10 cellular contexts compared by ENCODE assay signal in the genomic region with DNA sequence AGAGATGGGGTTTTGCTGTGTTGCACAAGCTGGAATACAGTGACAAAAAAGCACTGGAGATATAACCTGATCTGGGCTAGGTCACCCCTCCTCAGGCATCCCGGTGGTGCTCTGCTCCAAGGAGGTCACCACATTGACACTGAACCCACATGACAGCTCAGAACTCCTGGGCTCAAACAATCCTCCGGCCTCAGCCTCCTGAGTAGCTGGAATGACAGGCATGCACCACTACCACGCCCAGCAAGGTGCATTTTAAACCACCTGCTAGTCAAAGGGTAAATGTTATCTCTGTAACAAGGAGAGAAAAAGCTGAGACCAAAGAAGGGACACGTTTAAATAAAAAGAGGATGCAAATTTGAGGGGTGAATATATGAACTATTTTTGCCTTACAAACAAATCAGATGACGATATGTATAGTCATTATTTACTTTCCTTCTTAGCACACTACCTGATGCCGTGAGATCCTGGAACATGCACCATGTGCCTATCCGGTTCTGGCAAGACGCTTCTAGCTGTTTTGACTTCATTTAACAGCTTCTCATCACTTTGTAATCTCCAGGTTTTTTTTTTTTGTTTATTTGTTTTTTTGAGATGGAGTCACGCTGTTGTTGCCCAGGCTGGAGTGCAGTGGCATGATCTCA.
DNase-seq lines count a peak whose midpoint lies in the region; ATAC-seq, FAIRE-seq and TF ChIP-seq lines count a peak whose summit lies in the region.
"Had no signal": no experiment of that assay in that cellular context is flagged by ENCODE, and none has a peak within 500 bp of the region (broad histone marks: within the 10 kb centered on the region; RNA-seq: fewer than 3 reads in every experiment).

No MANE protein-coding gene starts in this region.

- no peak for TF ChIP-seq EP300 in H1 (IDR thresholded peaks at IDR 0.05; ENCODE audit: borderline replicate concordance in 1 of 2, low read depth in 2 of 2, low read length in 2 of 2)

- H3K4me2 ChIP-seq in H1 (ENCODE audit: insufficient read depth in 1 of 2, low read depth in 2 of 2, low read length in 2 of 2) = no peak overlapping the region
- no peak overlapping the region for H3K4me2 ChIP-seq in hepatocyte

- no peak overlapping the region for H3K23ac ChIP-seq in H1 (ENCODE audit: insufficient read length)

- no peaks in the 10 kb centered on the region for H3K23me2 ChIP-seq in H1 (ENCODE audit: low read depth, low read length)

- H3K79me1 ChIP-seq in H1 (ENCODE audit: low read depth, low read length) = no peaks in the 10 kb centered on the region

- H3K14ac ChIP-seq in H1 (ENCODE audit: insufficient read length) = no peak overlapping the region

- no peaks in the 10 kb centered on the region for H3K9me2 ChIP-seq in hepatocyte (replicated peaks; ENCODE audit: insufficient read depth)

- H2BK12ac ChIP-seq in H1 (ENCODE audit: low read depth, low read length) = no peak overlapping the region

- CTCF ChIA-PET in H1 (lab: Charles Lee; ENCODE audit: partially characterized antibody) = interaction anchor here (0.6 to 11.9 kb wide), 30 partner anchors 12 to 363 kb away, joined by 3 to 173 read pairs (median 3); no protein-coding TSS in a partner anchor

- H3K4ac ChIP-seq in H1 (replicated peaks; ENCODE audit: insufficient read length, low read depth, low read length) = no peak overlapping the region

- H2BK15ac ChIP-seq in H1 (ENCODE audit: low read length) = no peak overlapping the region

- H3K36me3 ChIP-seq in H1 (ENCODE audit: control insufficient read depth in 2 of 4, insufficient read depth in 4 of 4, low read length in 3 of 4) (no peaks in the 10 kb centered on the region), hepatocyte (replicated peaks; ENCODE audit: insufficient read depth, low read depth) (no peaks in the 10 kb centered on the region), aorta (ENCODE audit: control insufficient read depth in 1 of 2, insufficient read depth in 2 of 2, low read length in 1 of 2) (peaks cover 0 to 1% of the 10 kb centered on the region in 2 donors)

- peaks cover 0 to 5% (median 0%) of the 10 kb centered on the region in 4 experiments; a peak in 3 of 7 replicates for H3K4me1 ChIP-seq in H1 (replicated peaks in 1 of 4; ENCODE audit: control insufficient read depth in 3 of 4, insufficient read depth in 4 of 4, low read length in 3 of 4)
- H3K4me1 ChIP-seq in hepatocyte (ENCODE audit: insufficient read depth) = no peaks in the 10 kb centered on the region
- no peaks in the 10 kb centered on the region for H3K4me1 ChIP-seq in aorta (ENCODE audit: control insufficient read depth in 1 of 2, insufficient read depth in 2 of 2, low read length in 2 of 2)

- H3K56ac ChIP-seq in H1 (replicated peaks; ENCODE audit: insufficient read length, low read depth, low read length) = no peak overlapping the region

- H4K20me1 ChIP-seq in H1 (replicated peaks in 1 of 2; ENCODE audit: control insufficient read depth in 1 of 2, insufficient read depth in 2 of 2, low read length in 2 of 2) (peaks cover 2% of the 10 kb centered on the region in 2 experiments), hepatocyte (ENCODE audit: insufficient read depth, poor library complexity, severe bottlenecking) (no peaks in the 10 kb centered on the region)

- H4K91ac ChIP-seq in H1 (replicated peaks; ENCODE audit: insufficient read length, low read length) = no peak overlapping the region

- no peak overlapping the region for H2BK5ac ChIP-seq in H1 (ENCODE audit: low read depth, low read length)

- no peak overlapping the region for H4K8ac ChIP-seq in H1 (ENCODE audit: extremely low read depth, insufficient read depth, low read length)

- H3K4me3 ChIP-seq in H1 (ENCODE audit: extremely low read depth in 1 of 4, insufficient read depth in 2 of 4, low read depth in 3 of 4, low read length in 4 of 4) (no peak overlapping the region), hepatocyte (no peak overlapping the region), aorta (ENCODE audit: low read length in 2 of 2) (no peak overlapping the region)

- no peak overlapping the region for H2AFZ ChIP-seq in H1 (ENCODE audit: low read length)
- no peak overlapping the region for H2AFZ ChIP-seq in hepatocyte

- 78% methylated on average over 9 of the region's 9 CpGs; no CpG with 5 or more reads in 1 of the 2 experiments for WGBS in H1 (ENCODE audit: extremely low coverage in 1 of 2, insufficient coverage in 1 of 2, insufficient read length in 1 of 2, insufficient replicate concordance in 2 of 2, low coverage in 1 of 2, low lambda C conversion rate in 2 of 2, missing lambda C conversion rate in 1 of 2), 2 experiments
- 75% methylated on average over 9 of the region's 9 CpGs for WGBS in hepatocyte (ENCODE audit: low lambda C conversion rate, missing lambda C conversion rate)
- 82 to 84% methylated on average over 9 of the region's 9 CpGs for WGBS in aorta, 2 donors

- intact Hi-C loops in aorta (cut with DNase I) = loop anchor here (5.0 kb wide), 2 partner anchors 267 to 363 kb away; no protein-coding TSS in a partner anchor

- no peak for DNase-seq in GM12892 (ENCODE audit: insufficient read length)
- no peak for DNase-seq in H1 (ENCODE audit: low read depth in 1 of 2, low spot score in 2 of 2)
- no peak for DNase-seq in KBM-7
- no peak for DNase-seq in hepatocyte (ENCODE audit: low spot score)
- no peak for DNase-seq in aorta
- DNase-seq in Ammon's horn (ENCODE audit: low spot score) = no peak
- DNase-seq: cortex of kidney had no signal

- no peak overlapping the region for H2BK20ac ChIP-seq in H1 (ENCODE audit: low read length)

- no peaks in the 10 kb centered on the region for H3K79me2 ChIP-seq in H1 (ENCODE audit: control insufficient read depth in 1 of 2, insufficient read depth in 2 of 2, low read length in 2 of 2)
- H3K79me2 ChIP-seq in hepatocyte = no peaks in the 10 kb centered on the region

- TF ChIP-seq POLR2A in GM12892 (IDR thresholded peaks at IDR 0.05; ENCODE audit: low read depth, low read length) (no peak), H1 (IDR thresholded peaks at IDR 0.05; ENCODE audit: control extremely low read depth in 1 of 2, low read depth in 2 of 2, low read length in 2 of 2) (no peak)

- no peak overlapping the region for H2AK5ac ChIP-seq in H1 (ENCODE audit: low read depth, low read length)

- TF ChIP-seq CTCF in H1 (IDR thresholded peaks at IDR 0.05; ENCODE audit: control extremely low read depth in 1 of 3, insufficient read depth in 1 of 3, low read depth in 1 of 3, low read length in 3 of 3) (no peak), hepatocyte (IDR thresholded peaks at IDR 0.05; ENCODE audit: poor library complexity) (no peak)

- H3K27me3 ChIP-seq in H1 (replicated peaks in 1 of 4; ENCODE audit: control insufficient read depth in 3 of 4, extremely low read depth in 1 of 4, insufficient read depth in 3 of 4, low read length in 3 of 4) (no peaks in the 10 kb centered on the region), hepatocyte (no peaks in the 10 kb centered on the region), aorta (ENCODE audit: control insufficient read depth in 1 of 2, insufficient read depth in 2 of 2, low read length in 1 of 2) (no peaks in the 10 kb centered on the region)

- TF ChIP-seq RAD21 in H1 (IDR thresholded peaks at IDR 0.05 in 1 of 2, conservative IDR thresholded peaks at IDR 0.05 in 1 of 2; ENCODE audit: low read depth in 2 of 2, low read length in 2 of 2) = no peak

- POLR2A ChIA-PET in H1 (lab: Charles Lee; ENCODE audit: partially characterized antibody) = interaction anchor here (1.2 to 1.5 kb wide), 2 partner anchors 24 to 197 kb away, joined by 3 to 5 read pairs; no protein-coding TSS in a partner anchor

- H3K18ac ChIP-seq in H1 (ENCODE audit: extremely low read depth, low read length) = no peak overlapping the region

- H2BK120ac ChIP-seq in H1 (replicated peaks; ENCODE audit: low read depth, low read length) = no peak overlapping the region

- peak; percentile 53 for ATAC-seq in GM21529 (IDR thresholded peaks at IDR 0.05; ENCODE audit: unreplicated experiment)
- ATAC-seq in HG03342 (IDR thresholded peaks at IDR 0.05; ENCODE audit: unreplicated experiment) = peak; percentile 68
- no peak for ATAC-seq in aorta (ENCODE audit: low FRiP score)

- FAIRE-seq in GM12892 (lab: Jason Lieb, UNC) = peak; percentile 62
- FAIRE-seq in H1 (lab: Jason Lieb, UNC) = peak; percentile 24
- FAIRE-seq: urothelium cell line had no signal

- no peak overlapping the region for H3K9ac ChIP-seq in H1 (replicated peaks in 1 of 4; ENCODE audit: extremely low read depth in 1 of 4, low read depth in 3 of 4, low read length in 3 of 4)

- H3K9me3 ChIP-seq in H1 (ENCODE audit: insufficient read depth in 2 of 2, low read depth in 1 of 2, low read length in 1 of 2) = no peaks in the 10 kb centered on the region
- no peaks in the 10 kb centered on the region for H3K9me3 ChIP-seq in hepatocyte (ENCODE audit: low read depth)
- H3K9me3 ChIP-seq in aorta (ENCODE audit: control insufficient read depth, low read length) = no peaks in the 10 kb centered on the region

- no peak overlapping the region for H4K5ac ChIP-seq in H1 (ENCODE audit: insufficient read length, low read depth, low read length)

- in situ Hi-C loops in KBM-7 (cut with MboI; ENCODE audit: low pct_unique_long_range_greater_than_20kb, low sequenced_read_pairs) = loop anchor here (25.0 kb wide), 2 partner anchors 213 to 363 kb away; no protein-coding TSS in a partner anchor

- H3K27ac ChIP-seq in H1 (ENCODE audit: low read depth, low read length) (no peak overlapping the region), hepatocyte (no peak overlapping the region), aorta (ENCODE audit: low read depth in 1 of 2, low read length in 2 of 2) (no peak overlapping the region)

TF ChIP-seq in H1, 55 proteins besides CTCF, POLR2A, EP300 and RAD21:
- TF ChIP-seq CTBP2 (IDR thresholded peaks at IDR 0.05; ENCODE audit: borderline replicate concordance, insufficient read depth, insufficient read length, low read length) (no peak), TEAD4 (IDR thresholded peaks at IDR 0.05; ENCODE audit: low read depth, low read length) (peak; percentile 88)
